In genomic region chr5:32585122-32585445, GRCh38 we compare ENCODE assay signal across 8 cellular contexts. TPM values are rescaled to one million over a fixed set of nuclear protein-coding genes. Genes with fewer than 3 reads are reported as not detected.
A peak's percentile ranks its signal among the peaks of the same experiment; 100 is the strongest.
DNase-seq lines count a peak whose midpoint lies in the region; ATAC-seq, FAIRE-seq and TF ChIP-seq lines count a peak whose summit lies in the region.

No MANE protein-coding gene starts in this region.

- peaks cover 27% of the 10 kb centered on the region for H3K36me3 Mint-ChIP-seq in activated T-helper 2 cell treated with anti-CD3 and anti-CD28 coated beads, Interferon-gamma antibody, Interleukin-2, Interleukin-4, amounts not matched to agents 10 μg/mL and 5 μg/mL and 100 μg/mL, durations not matched to agents 14 hours and 24 hours and 36 hours (ENCODE audit: low read depth)

- H3K27me3 Mint-ChIP-seq in activated T-helper 2 cell treated with anti-CD3 and anti-CD28 coated beads, Interferon-gamma antibody, Interleukin-2, Interleukin-4, amounts not matched to agents 10 μg/mL and 5 μg/mL and 100 μg/mL, durations not matched to agents 14 hours and 24 hours and 36 hours (ENCODE audit: low read depth) = no peaks in the 10 kb centered on the region

- dilution Hi-C loops in keratinocyte (cut with MboI; ENCODE audit: extremely low pct_ligation_motif_present, low sequenced_read_pairs) = no loop called here

- peaks cover 41% of the 10 kb centered on the region for H3K79me2 ChIP-seq in keratinocyte (ENCODE audit: control insufficient read depth, insufficient read depth, low read length)

- peaks cover 2% of the 10 kb centered on the region for H3K9me1 ChIP-seq in keratinocyte (ENCODE audit: control insufficient read depth, extremely low read depth, insufficient read depth, low read length)

- FAIRE-seq in keratinocyte (lab: Jason Lieb, UNC) = no peak

- peak overlapping the region; percentile 80 for H3K27ac ChIP-seq in keratinocyte (ENCODE audit: control insufficient read depth, insufficient read depth, low read length)
- H3K27ac ChIP-seq in stomach smooth muscle (ENCODE audit: low read length) = peak overlapping the region; percentile 98

- H3K27me3 ChIP-seq in keratinocyte (ENCODE audit: control insufficient read depth, extremely low read depth, insufficient read depth, low read length) (no peaks in the 10 kb centered on the region), stomach smooth muscle (ENCODE audit: control insufficient read depth in 1 of 2, insufficient read depth in 2 of 2, low read length in 2 of 2) (no peaks in the 10 kb centered on the region)

- H3K4me2 ChIP-seq in keratinocyte (ENCODE audit: control insufficient read depth, extremely low read depth, insufficient read depth, low read depth, low read length) = peak overlapping the region; percentile 52

- no peaks in the 10 kb centered on the region for H3K9me3 Mint-ChIP-seq in activated T-helper 2 cell treated with anti-CD3 and anti-CD28 coated beads, Interferon-gamma antibody, Interleukin-2, Interleukin-4, amounts not matched to agents 10 μg/mL and 5 μg/mL and 100 μg/mL, durations not matched to agents 14 hours and 24 hours and 36 hours

- H3K27ac Mint-ChIP-seq in activated T-helper 2 cell treated with anti-CD3 and anti-CD28 coated beads, Interferon-gamma antibody, Interleukin-2, Interleukin-4, amounts not matched to agents 10 μg/mL and 5 μg/mL and 100 μg/mL, durations not matched to agents 14 hours and 24 hours and 36 hours = peak overlapping the region; percentile 99

- peaks cover 8% of the 10 kb centered on the region for H4K20me1 ChIP-seq in keratinocyte (ENCODE audit: control insufficient read depth, extremely low read depth, insufficient read depth, low read length)

- peak overlapping the region; percentile 96 for H3K4me3 Mint-ChIP-seq in activated T-helper 2 cell treated with anti-CD3 and anti-CD28 coated beads, Interferon-gamma antibody, Interleukin-2, Interleukin-4, amounts not matched to agents 10 μg/mL and 5 μg/mL and 100 μg/mL, durations not matched to agents 14 hours and 24 hours and 36 hours (ENCODE audit: low read depth)

- H3K4me1 Mint-ChIP-seq in activated T-helper 2 cell treated with anti-CD3 and anti-CD28 coated beads, Interferon-gamma antibody, Interleukin-2, Interleukin-4, amounts not matched to agents 10 μg/mL and 5 μg/mL and 100 μg/mL, durations not matched to agents 14 hours and 24 hours and 36 hours (ENCODE audit: low read depth) = peaks cover 57% of the 10 kb centered on the region

- H3K9me3 ChIP-seq in keratinocyte (ENCODE audit: control insufficient read depth, low read depth, low read length) (no peaks in the 10 kb centered on the region), stomach smooth muscle (ENCODE audit: control insufficient read depth in 2 of 2, low read length in 2 of 2) (peaks cover 0 to 3% of the 10 kb centered on the region in 2 donors)

- H3K9ac ChIP-seq in keratinocyte (ENCODE audit: control insufficient read depth, extremely low read depth, insufficient read depth, low read length) (peak overlapping the region; percentile 87), stomach smooth muscle (ENCODE audit: low read length in 2 of 2) (no peak overlapping the region)

- no peak for ATAC-seq in GM18498 (IDR thresholded peaks at IDR 0.05; ENCODE audit: unreplicated experiment)

- peak; percentile 72 for DNase-seq in NCI-H748 treated with DMSO at 0.1 percent for 48 hours (lab: John Stamatoyannopoulos, UW)
- no peak for DNase-seq in NCI-H748 (lab: John Stamatoyannopoulos, UW; ENCODE audit: unreplicated experiment)
- DNase-seq in activated T-helper 2 cell treated with anti-CD3 and anti-CD28 coated beads, Interferon-gamma antibody, Interleukin-2, Interleukin-4, amounts not matched to agents 10 μg/mL and 5 μg/mL and 100 μg/mL, durations not matched to agents 14 hours and 24 hours and 36 hours (ENCODE audit: low spot score) = no peak
- DNase-seq in keratinocyte (ENCODE audit: low read depth, low spot score) = no peak
- DNase-seq in DMS 273 treated with DMSO at 0.1 percent for 48 hours (lab: John Stamatoyannopoulos, UW) = no peak
- DNase-seq in NAMALWA (ENCODE audit: low spot score) = no peak

- intact Hi-C loops in activated T-helper 2 cell treated with anti-CD3 and anti-CD28 coated beads, Interferon-gamma antibody, Interleukin-2, Interleukin-4, amounts not matched to agents 10 μg/mL and 5 μg/mL and 100 μg/mL, durations not matched to agents 14 hours and 24 hours and 36 hours (cut with micrococcal nuclease) = loop anchor here (1.0 to 5.0 kb wide), 4 partner anchors 54 to 856 kb away; partner anchors contain the start of gene GOLPH3

- TF ChIP-seq CTCF in keratinocyte (optimal IDR thresholded peaks at IDR 0.05 in 1 of 3, IDR thresholded peaks at IDR 0.05 in 1 of 3, conservative IDR thresholded peaks at IDR 0.05 in 1 of 3; ENCODE audit: extremely low read depth in 1 of 3, insufficient read depth in 2 of 3, low read length in 3 of 3) = no peak

- H3K36me3 ChIP-seq in keratinocyte (ENCODE audit: control insufficient read depth in 2 of 2, extremely low read depth in 1 of 2, insufficient read depth in 2 of 2, low read length in 2 of 2) = peaks cover 6 to 14% of the 10 kb centered on the region in 2 experiments
- peaks cover 0 to 5% of the 10 kb centered on the region in 2 donors for H3K36me3 ChIP-seq in stomach smooth muscle (ENCODE audit: control insufficient read depth in 2 of 2, insufficient read depth in 2 of 2, low read length in 2 of 2)

- H3K4me3 ChIP-seq in keratinocyte (ENCODE audit: control insufficient read depth in 2 of 3, extremely low read depth in 1 of 3, insufficient read depth in 2 of 3, low read depth in 1 of 3, low read length in 3 of 3) (peak overlapping the region; percentile 88 to 99 (median 90)), stomach smooth muscle (ENCODE audit: low read length in 2 of 2) (peak overlapping the region; percentile 86 to 89)

- peak overlapping the region; percentile 1 for H2AFZ ChIP-seq in keratinocyte (ENCODE audit: control insufficient read depth, low read length)

- peaks cover 9% of the 10 kb centered on the region for H3K4me1 ChIP-seq in keratinocyte (ENCODE audit: control insufficient read depth, extremely low read depth, insufficient read depth, low read length)
- peaks cover 6% of the 10 kb centered on the region for H3K4me1 ChIP-seq in stomach smooth muscle (ENCODE audit: control insufficient read depth, insufficient read depth, low read length)

RNA-seq across cellular contexts. Expression of gene SUB1, which starts 0.3 kb away (rescaled TPM):
- 380 and 404 TPM in 2 replicates for total RNA-seq in activated T-helper 2 cell treated with anti-CD3 and anti-CD28 coated beads, Interferon-gamma antibody, Interleukin-2, Interleukin-4, amounts not matched to agents 10 μg/mL and 5 μg/mL and 100 μg/mL, durations not matched to agents 14 hours and 24 hours and 36 hours
- polyA plus RNA-seq in keratinocyte = 150 to 432 TPM (median 162 TPM) in 3 replicates
- 131 TPM for polyA plus RNA-seq in keratinocyte (2011; ENCODE audit: low read depth)
- 254 and 350 TPM in 2 replicates for polyA plus RNA-seq in keratinocyte (2011; cell fraction: cytosol; rRNA removed)
- 71.4 and 177 TPM in 2 replicates for polyA plus RNA-seq in keratinocyte (2011; cell fraction: nucleus; rRNA removed)
- polyA plus RNA-seq in keratinocyte (2012; ENCODE audit: low replicate concordance) = 194 and 252 TPM in 2 replicates
- 2.4 to 28.7 TPM (median 11.3 TPM) in 3 replicates for polyA minus RNA-seq in keratinocyte
- polyA minus RNA-seq in keratinocyte (2011; cell fraction: cytosol; rRNA and poly(A)+ RNA removed) = 19.0 TPM
- polyA minus RNA-seq in keratinocyte (2011; cell fraction: nucleus; rRNA and poly(A)+ RNA removed) = 10.9 and 22.6 TPM in 2 replicates
